Comparison of ENCODE assay signal across 17 cellular contexts in the genomic region with DNA sequence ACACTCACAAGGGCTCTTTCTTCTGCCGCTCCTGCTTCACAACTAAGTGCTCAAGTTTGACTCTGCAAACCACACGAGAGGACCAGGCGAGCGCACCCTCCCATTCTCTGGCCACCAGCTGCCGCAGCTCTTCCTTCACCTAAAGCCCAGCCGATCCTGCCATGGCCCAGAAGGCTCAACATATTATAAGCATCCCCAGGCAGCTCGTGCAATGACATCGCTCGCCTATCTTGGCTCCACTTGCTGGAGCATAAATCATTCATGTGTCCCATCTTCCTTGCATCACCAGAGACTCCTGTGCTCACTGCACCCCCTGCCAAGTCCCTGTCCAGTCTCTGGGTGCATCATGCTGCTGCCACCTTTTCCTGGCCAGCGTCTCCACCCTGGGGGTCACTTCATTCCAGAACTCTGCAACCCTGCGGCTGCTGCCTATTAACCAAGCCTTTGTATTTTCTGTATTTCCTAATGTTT. TPM values are rescaled to one million over a fixed set of nuclear protein-coding genes. Genes with fewer than 3 reads are reported as not detected.
DNase-seq lines count a peak whose midpoint lies in the region; ATAC-seq, FAIRE-seq and TF ChIP-seq lines count a peak whose summit lies in the region.
"Had no signal": no experiment of that assay in that cellular context is flagged by ENCODE, and none has a peak within 500 bp of the region (broad histone marks: within the 10 kb centered on the region; RNA-seq: fewer than 3 reads in every experiment).

No MANE protein-coding gene starts in this region.

- H3K4me3 ChIP-seq in K562: no peak overlapping the region
- H3K4me3 ChIP-seq in lung: no peak overlapping the region
- no peak overlapping the region for H3K4me3 ChIP-seq in stomach
- H3K4me3 ChIP-seq: ovary, skin epidermis, testis had no signal

- TF ChIP-seq EP300 in K562 (IDR thresholded peaks at IDR 0.05; ENCODE audit: low read length): no peak
- no peak for TF ChIP-seq EP300 in stomach (IDR thresholded peaks at IDR 0.05)

- H3K9me3 ChIP-seq in K562 (replicated peaks; ENCODE audit: control insufficient read depth, insufficient read depth, low read depth, low read length) (no peaks in the 10 kb centered on the region), lung (ENCODE audit: control insufficient read depth in 2 of 2, insufficient read depth in 1 of 2, low read length in 1 of 2) (no peaks in the 10 kb centered on the region), stomach (no peaks in the 10 kb centered on the region)
- H3K9me3 ChIP-seq: ovary, testis had no signal

- no peaks in the 10 kb centered on the region for H3K27me3 ChIP-seq in K562 (ENCODE audit: control insufficient read depth in 2 of 2, insufficient read depth in 2 of 2, low read length in 2 of 2)
- H3K27me3 ChIP-seq in lung (ENCODE audit: control insufficient read depth, insufficient read depth): no peaks in the 10 kb centered on the region
- no peaks in the 10 kb centered on the region for H3K27me3 ChIP-seq in stomach
- H3K27me3 ChIP-seq: ovary, testis had no signal

- TF ChIP-seq RAD21 in K562 (CRISPR knock-in tag; conservative IDR thresholded peaks at IDR 0.05 in 1 of 2, IDR thresholded peaks at IDR 0.05 in 1 of 2): no peak

- FAIRE-seq in K562 (lab: Jason Lieb, UNC): no peak
- FAIRE-seq: bronchial epithelial cell had no signal

- H3K4me1 ChIP-seq in K562 (replicated peaks in 1 of 2; ENCODE audit: control insufficient read depth in 2 of 2, insufficient read depth in 2 of 2, low read length in 2 of 2) (peaks cover 0 to 6% of the 10 kb centered on the region in 2 experiments; a peak in 2 of 5 replicates), lung (ENCODE audit: control insufficient read depth in 2 of 2, insufficient read depth in 2 of 2, low read length in 2 of 2) (peaks cover 0 to under 1% of the 10 kb centered on the region in 2 donors), stomach (peaks cover 0 to 6% (median 2%) of the 10 kb centered on the region in 4 donors)
- H3K4me1 ChIP-seq: testis had no signal

- WGBS in K562 (ENCODE audit: insufficient coverage, low coverage, missing lambda C conversion rate): 51% methylated on average over 11 of the region's 11 CpGs
- WGBS in lung, 2 donors: 75 to 85% methylated on average over 11 of the region's 11 CpGs
- 84 to 88% (median 86%) methylated on average over 11 of the region's 11 CpGs for WGBS in stomach, 5 donors

- DNase-seq in DMS 273 (lab: John Stamatoyannopoulos, UW; ENCODE audit: unreplicated experiment): peak; percentile 31
- no peak for DNase-seq in DMS 273 treated with DMSO at 0.1 percent for 48 hours (lab: John Stamatoyannopoulos, UW)
- DNase-seq in K562 (ENCODE audit: extremely low read depth in 1 of 4, low spot score in 3 of 4): no peak
- peak; percentile 46 for DNase-seq in lung (ENCODE audit: low spot score)
- DNase-seq in stomach: peak; percentile 11
- DNase-seq in GM20000 (ENCODE audit: low spot score): no peak
- no peak for DNase-seq in LoVo (ENCODE audit: low spot score)
- DNase-seq: HCEC 1CT, kidney glomerular epithelial cell, NCI-H226, ovary, RPMI8226, testis had no signal

- intact Hi-C loops in K562 (cut with micrococcal nuclease) (no loop called here), stomach (cut with DNase I; ENCODE audit: low total_unique reads) (no loop called here)

- BruUV-seq in K562 (replicated peaks; lab: Mats Ljungman, UMichigan): no TSS peak

- in situ Hi-C loops in K562 (cut with MboI): no loop called here

- no peak for ATAC-seq in K562
- peak; percentile 22 for ATAC-seq in lung (ENCODE audit: insufficient read depth, low FRiP score)
- no peak for ATAC-seq in HG03378 (IDR thresholded peaks at IDR 0.05; ENCODE audit: unreplicated experiment)

- POLR2A ChIA-PET in K562 (lab: Yijun Ruan, JAX): interaction anchor here (1.1 to 1.3 kb wide), 2 partner anchors 13 to 29 kb away, joined by 3 read pairs; no protein-coding TSS in a partner anchor

- TF ChIP-seq CTCF in K562 (IDR thresholded peaks at IDR 0.05 in 2 of 3, conservative IDR thresholded peaks at IDR 0.05 in 1 of 3; ENCODE audit: insufficient read depth in 2 of 3, low read depth in 1 of 3, low read length in 3 of 3): no peak
- TF ChIP-seq CTCF in lung (IDR thresholded peaks at IDR 0.05; ENCODE audit: control extremely low read depth, extremely low read depth): no peak
- no peak for TF ChIP-seq CTCF in stomach (IDR thresholded peaks at IDR 0.05)
- no peak for TF ChIP-seq CTCF in GM20000 (IDR thresholded peaks at IDR 0.05; ENCODE audit: extremely low read depth, missing control alignments)

- H3K4me2 ChIP-seq in K562 (ENCODE audit: insufficient read depth, low read length): no peak overlapping the region

- no peaks in the 10 kb centered on the region for H3K79me2 ChIP-seq in K562 (ENCODE audit: control insufficient read depth, insufficient read depth, low read length)

- H3K36me3 ChIP-seq in K562 (ENCODE audit: control insufficient read depth, insufficient read depth, low read length) (no peaks in the 10 kb centered on the region; the same call in 2 of the 3 replicates), lung (ENCODE audit: control insufficient read depth in 2 of 2, insufficient read depth in 2 of 2, low read length in 2 of 2) (no peaks in the 10 kb centered on the region), stomach (peaks cover 0 to 40% (median 7%) of the 10 kb centered on the region in 4 donors)
- H3K36me3 ChIP-seq: ovary had no signal

- H2AFZ ChIP-seq in K562 (ENCODE audit: low read depth, low read length): no peak overlapping the region

- H3K9ac ChIP-seq in K562 (ENCODE audit: insufficient read depth in 1 of 2, low read depth in 2 of 2, low read length in 2 of 2): no peak overlapping the region

- H3K27ac ChIP-seq in K562 (ENCODE audit: extremely low read depth, low read depth, low read length): no peak overlapping the region
- H3K27ac ChIP-seq in lung (ENCODE audit: low read depth in 1 of 2, low read length in 1 of 2): no peak overlapping the region
- no peak overlapping the region for H3K27ac ChIP-seq in stomach
- H3K27ac ChIP-seq: 22Rv1, ovary, skin epidermis, testis had no signal

- H4K20me1 ChIP-seq in K562 (replicated peaks; ENCODE audit: control insufficient read depth, insufficient read depth, low read length): no peaks in the 10 kb centered on the region; the same call in 1 of the 2 replicates

- CTCF ChIA-PET in K562 (lab: Yijun Ruan, JAX; ENCODE audit: low intra/inter-chr PET ratio): no interaction called here

- TF ChIP-seq POLR2A in K562 (conservative IDR thresholded peaks at IDR 0.05) (no peak), stomach (IDR thresholded peaks at IDR 0.05) (no peak)

- H3K9me1 ChIP-seq in K562 (ENCODE audit: control insufficient read depth, insufficient read depth, low read length): no peaks in the 10 kb centered on the region

TF ChIP-seq in K562, 482 proteins besides CTCF, POLR2A, EP300 and RAD21 (continues in another document):
- TF ChIP-seq ILF3 (IDR thresholded peaks at IDR 0.05; ENCODE audit: borderline replicate concordance): no peak
- TF ChIP-seq, protein P1, sequence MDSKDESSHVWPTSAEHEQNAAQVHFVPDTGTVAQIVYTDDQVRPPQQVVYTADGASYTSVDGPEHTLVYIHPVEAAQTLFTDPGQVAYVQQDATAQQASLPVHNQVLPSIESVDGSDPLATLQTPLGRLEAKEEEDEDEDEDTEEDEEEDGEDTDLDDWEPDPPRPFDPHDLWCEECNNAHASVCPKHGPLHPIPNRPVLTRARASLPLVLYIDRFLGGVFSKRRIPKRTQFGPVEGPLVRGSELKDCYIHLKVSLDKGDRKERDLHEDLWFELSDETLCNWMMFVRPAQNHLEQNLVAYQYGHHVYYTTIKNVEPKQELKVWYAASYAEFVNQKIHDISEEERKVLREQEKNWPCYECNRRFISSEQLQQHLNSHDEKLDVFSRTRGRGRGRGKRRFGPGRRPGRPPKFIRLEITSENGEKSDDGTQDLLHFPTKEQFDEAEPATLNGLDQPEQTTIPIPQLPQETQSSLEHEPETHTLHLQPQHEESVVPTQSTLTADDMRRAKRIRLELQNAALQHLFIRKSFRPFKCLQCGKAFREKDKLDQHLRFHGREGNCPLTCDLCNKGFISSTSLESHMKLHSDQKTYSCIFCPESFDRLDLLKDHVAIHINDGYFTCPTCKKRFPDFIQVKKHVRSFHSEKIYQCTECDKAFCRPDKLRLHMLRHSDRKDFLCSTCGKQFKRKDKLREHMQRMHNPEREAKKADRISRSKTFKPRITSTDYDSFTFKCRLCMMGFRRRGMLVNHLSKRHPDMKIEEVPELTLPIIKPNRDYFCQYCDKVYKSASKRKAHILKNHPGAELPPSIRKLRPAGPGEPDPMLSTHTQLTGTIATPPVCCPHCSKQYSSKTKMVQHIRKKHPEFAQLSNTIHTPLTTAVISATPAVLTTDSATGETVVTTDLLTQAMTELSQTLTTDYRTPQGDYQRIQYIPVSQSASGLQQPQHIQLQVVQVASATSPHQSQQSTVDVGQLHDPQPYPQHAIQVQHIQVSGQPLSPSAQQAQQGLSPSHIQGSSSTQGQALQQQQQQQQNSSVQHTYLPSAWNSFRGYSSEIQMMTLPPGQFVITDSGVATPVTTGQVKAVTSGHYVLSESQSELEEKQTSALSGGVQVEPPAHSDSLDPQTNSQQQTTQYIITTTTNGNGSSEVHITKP (IDR thresholded peaks at IDR 0.05; ENCODE audit: partially characterized antibody): no peak

RNA-seq across cellular contexts. Expression of a gene that starts 59.0 kb away (rescaled TPM):
- 101 and 118 TPM in 2 replicates for total RNA-seq in K562 (2011; cell fraction: chromatin; rRNA removed; ENCODE audit: low replicate concordance)
- 85.9 and 99.7 TPM in 2 replicates for total RNA-seq in K562 (2011; cell fraction: nucleolus; rRNA removed)
- total RNA-seq in K562 (2011; cell fraction: nucleoplasm; rRNA removed): 97.7 and 105 TPM in 2 replicates
- total RNA-seq in K562 (2014; rRNA removed) (123 and 126 TPM in 2 replicates), K562 (2014; rRNA removed; fragmentation: Illumina TruSeq; extraction: Trizol) (41.4 and 42.7 TPM in 2 replicates), K562 (2015; rRNA removed; fragmentation: Illumina TruSeq; extraction: Trizol) (52.0 and 56.4 TPM in 2 replicates), K562 (2021) (74.4 and 81.6 TPM in 2 replicates), lung (10 to 100 TPM; 14.0 to 21.2 TPM), stomach (10 to 100 TPM in 2 of 5 donors, 1 to 10 TPM in 3; 4.0 to 92.7 (median 7.8) TPM)
- polyA plus RNA-seq in K562 (2011; rRNA removed) (62.2 and 64.5 TPM in 2 replicates), K562 (2014; fragmentation: Illumina TruSeq; extraction: Trizol) (29.0 and 49.1 TPM in 2 replicates), K562 (2014; fragmentation: Nextera tagmentation; extraction: Ambion mirVana) (10 to 100 TPM; 12.9 to 19.4 TPM), K562 (2014; rRNA removed) (165 and 185 TPM in 2 replicates), lung (10 to 100 TPM; 19.6 to 69.7 TPM), stomach (10 to 100 TPM; 36.2 to 48.4 (median 39.4) TPM)
- polyA plus RNA-seq in K562 (2011; cell fraction: cytosol; rRNA removed): 83.4 and 238 TPM in 2 replicates
- 74.0 and 91.4 TPM in 2 replicates for polyA plus RNA-seq in K562 (2011; cell fraction: nucleus; rRNA removed)
- 79.5 and 80.8 TPM in 2 replicates for polyA plus RNA-seq in K562 (2012)
- polyA minus RNA-seq in K562 (2011; rRNA and poly(A)+ RNA removed): 30.7 and 32.6 TPM in 2 replicates
- polyA minus RNA-seq in K562 (2011; cell fraction: cytosol; rRNA and poly(A)+ RNA removed): 14.1 and 15.7 TPM in 2 replicates
- polyA minus RNA-seq in K562 (2011; cell fraction: nucleus; rRNA and poly(A)+ RNA removed): 39.4 and 48.7 TPM in 2 replicates

Comparison
In these comparisons a context has a peak if more than half of its experiments do, and no peak if none do; other contexts are left out.
1. DNase-seq: peak in DMS 273 (single experiment), lung (single experiment) and stomach (single experiment); none in DMS 273 treated with DMSO at 0.1 percent for 48 hours (single experiment), K562 (0 of 4), GM20000 (single experiment) and LoVo (single experiment).